Comparison of ENCODE assay signal across 13 cellular contexts in the genomic region with DNA sequence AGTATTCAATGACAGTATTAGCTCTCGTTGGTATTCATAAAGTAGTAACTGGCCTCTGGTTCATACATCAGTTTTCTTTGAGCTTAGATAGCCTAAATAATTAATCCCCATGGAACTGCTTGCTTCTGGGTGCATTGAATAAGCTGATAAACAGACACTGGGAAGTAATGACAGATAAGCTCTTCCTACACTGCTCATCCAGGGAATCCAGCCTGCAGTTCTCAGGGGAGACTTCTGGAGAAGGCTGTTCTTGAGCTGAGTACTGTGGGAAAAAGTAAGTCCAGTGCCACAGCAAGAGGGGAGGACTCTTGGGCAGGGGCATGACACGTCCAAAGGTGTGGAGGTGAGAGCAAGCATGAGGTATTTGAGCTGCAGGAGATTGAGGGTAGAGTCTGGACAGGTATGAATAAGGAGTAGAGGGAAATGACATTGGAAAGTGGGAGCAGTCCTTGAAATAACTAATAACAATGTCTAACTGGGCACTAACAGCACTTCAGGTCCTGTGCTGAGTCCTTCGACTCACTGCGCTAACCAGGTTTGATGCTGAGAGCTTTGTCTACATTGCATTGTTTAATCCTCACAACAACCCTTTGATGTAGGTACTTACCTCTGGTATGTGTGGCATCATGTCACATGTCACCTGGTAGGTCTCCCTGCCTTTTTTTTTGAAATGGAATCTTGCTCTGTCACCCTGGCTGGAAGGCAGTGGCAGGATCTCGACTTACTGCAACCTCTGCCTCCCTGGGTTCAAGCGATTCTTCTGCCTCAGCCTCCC. TPM values are rescaled to one million over a fixed set of nuclear protein-coding genes. Genes with fewer than 3 reads are reported as not detected.
DNase-seq lines count a peak whose midpoint lies in the region; ATAC-seq, FAIRE-seq and TF ChIP-seq lines count a peak whose summit lies in the region.
"Had no signal": no experiment of that assay in that cellular context is flagged by ENCODE, and none has a peak within 500 bp of the region (broad histone marks: within the 10 kb centered on the region; RNA-seq: fewer than 3 reads in every experiment).

No MANE protein-coding gene starts in this region.

- H3K4me1 ChIP-seq in kidney (ENCODE audit: control insufficient read depth in 1 of 2, insufficient read depth in 1 of 2, low read depth in 1 of 2, low read length in 2 of 2), result peaks cover 20 to 23% of the 10 kb centered on the region in 2 donors

- H3K36me3 ChIP-seq in kidney (ENCODE audit: control insufficient read depth in 1 of 2, insufficient read depth in 2 of 2, low read length in 2 of 2), result no peaks in the 10 kb centered on the region

- FAIRE-seq in kidney (lab: Jason Lieb, UNC), result no peak
- FAIRE-seq: TTC549 had no signal

- DNase-seq in activated naive CD4-positive, alpha-beta T cell treated with Interleukin-2 at 50 U/mL for 16 hours, result no peak
- peak; percentile 32 for DNase-seq in NCI-H82 treated with DMSO at 0.1 percent for 48 hours (lab: John Stamatoyannopoulos, UW; ENCODE audit: unreplicated experiment)
- no peak for DNase-seq in glutamatergic neuron
- no peak for DNase-seq in kidney
- DNase-seq: erythroblast, NCI-H1048, NCI-H446 treated with DMSO at 0.1 percent for 48 hours had no signal

- H3K36me3 Mint-ChIP-seq in activated naive CD4-positive, alpha-beta T cell treated with anti-CD3 and anti-CD28 coated beads, Interleukin-2, amount 50 U/mL, for 24 hours, result no peaks in the 10 kb centered on the region
- no peaks in the 10 kb centered on the region for H3K36me3 Mint-ChIP-seq in glutamatergic neuron (ENCODE audit: unreplicated experiment)
- peaks cover 10% of the 10 kb centered on the region for H3K36me3 Mint-ChIP-seq in stimulated activated memory B cell treated with anti-CD40 and anti-IgM and Interleukin-4, amounts not matched to agents 10 μg/mL and 1 μg/mL and 100 μg/mL, for 72 hours

- no peak overlapping the region for H3K27ac ChIP-seq in kidney (ENCODE audit: low read depth in 2 of 2, low read length in 2 of 2)

- H3K9me3 ChIP-seq in kidney (ENCODE audit: control insufficient read depth in 1 of 2, low read length in 2 of 2), result no peaks in the 10 kb centered on the region

- intact Hi-C loops in kidney (cut with DNase I), result no loop called here

- no peak overlapping the region for H3K4me3 Mint-ChIP-seq in activated naive CD4-positive, alpha-beta T cell treated with anti-CD3 and anti-CD28 coated beads, Interleukin-2, amount 50 U/mL, for 24 hours
- peak overlapping the region; percentile 75 for H3K4me3 Mint-ChIP-seq in glutamatergic neuron (ENCODE audit: unreplicated experiment)
- no peak overlapping the region for H3K4me3 Mint-ChIP-seq in stimulated activated memory B cell treated with anti-CD40 and anti-IgM and Interleukin-4, amounts not matched to agents 10 μg/mL and 1 μg/mL and 100 μg/mL, for 72 hours

- ATAC-seq in stimulated activated memory B cell treated with anti-CD40 and anti-IgM and Interleukin-4, amounts not matched to agents 10 μg/mL and 1 μg/mL and 100 μg/mL, for 72 hours, result no peak
- no peak for ATAC-seq in HG03457 (IDR thresholded peaks at IDR 0.05; ENCODE audit: unreplicated experiment)
- no peak for ATAC-seq in GM18520 (IDR thresholded peaks at IDR 0.05; ENCODE audit: unreplicated experiment)
- ATAC-seq: activated naive CD4-positive, alpha-beta T cell treated with anti-CD3 and anti-CD28 coated beads, Interleukin-2, amount 50 U/mL, for 72 hours had no signal

- H3K27ac Mint-ChIP-seq in activated naive CD4-positive, alpha-beta T cell treated with anti-CD3 and anti-CD28 coated beads, Interleukin-2, amount 50 U/mL, for 24 hours, result peak overlapping the region; percentile 8
- H3K27ac Mint-ChIP-seq in glutamatergic neuron (ENCODE audit: unreplicated experiment), result peak overlapping the region; percentile 91
- peak overlapping the region; percentile 11 for H3K27ac Mint-ChIP-seq in stimulated activated memory B cell treated with anti-CD40 and anti-IgM and Interleukin-4, amounts not matched to agents 10 μg/mL and 1 μg/mL and 100 μg/mL, for 72 hours
- H3K27ac Mint-ChIP-seq: activated naive CD4-positive, alpha-beta T cell treated with anti-CD3 and anti-CD28 coated beads, Interleukin-2, amount 50 U/mL, for 72 hours had no signal

- H3K9me3 Mint-ChIP-seq in activated naive CD4-positive, alpha-beta T cell treated with anti-CD3 and anti-CD28 coated beads, Interleukin-2, amount 50 U/mL, for 24 hours, result no peaks in the 10 kb centered on the region
- peaks cover 10% of the 10 kb centered on the region for H3K9me3 Mint-ChIP-seq in glutamatergic neuron (ENCODE audit: unreplicated experiment)
- no peaks in the 10 kb centered on the region for H3K9me3 Mint-ChIP-seq in stimulated activated memory B cell treated with anti-CD40 and anti-IgM and Interleukin-4, amounts not matched to agents 10 μg/mL and 1 μg/mL and 100 μg/mL, for 72 hours
- H3K9me3 Mint-ChIP-seq: activated naive CD4-positive, alpha-beta T cell treated with anti-CD3 and anti-CD28 coated beads, Interleukin-2, amount 50 U/mL, for 72 hours had no signal

- H3K27me3 Mint-ChIP-seq in activated naive CD4-positive, alpha-beta T cell treated with anti-CD3 and anti-CD28 coated beads, Interleukin-2, amount 50 U/mL, for 24 hours, result no peaks in the 10 kb centered on the region
- peaks cover 2% of the 10 kb centered on the region for H3K27me3 Mint-ChIP-seq in glutamatergic neuron (ENCODE audit: unreplicated experiment)
- H3K27me3 Mint-ChIP-seq in stimulated activated memory B cell treated with anti-CD40 and anti-IgM and Interleukin-4, amounts not matched to agents 10 μg/mL and 1 μg/mL and 100 μg/mL, for 72 hours, result no peaks in the 10 kb centered on the region

- TF ChIP-seq CTCF in glutamatergic neuron (IDR thresholded peaks at IDR 0.05; ENCODE audit: partially characterized antibody, unreplicated experiment) (no peak), kidney (IDR thresholded peaks at IDR 0.05; ENCODE audit: borderline replicate concordance, extremely low read depth, insufficient read depth) (no peak)

- peak overlapping the region in 1 of 2 donors; percentile 41 for H3K4me3 ChIP-seq in kidney (ENCODE audit: low read length in 2 of 2)

- H3K4me1 Mint-ChIP-seq in activated naive CD4-positive, alpha-beta T cell treated with anti-CD3 and anti-CD28 coated beads, Interleukin-2, amount 50 U/mL, for 24 hours, result peaks cover 77% of the 10 kb centered on the region
- H3K4me1 Mint-ChIP-seq in glutamatergic neuron (ENCODE audit: low read depth, unreplicated experiment), result peaks cover 35% of the 10 kb centered on the region
- peaks cover 64% of the 10 kb centered on the region for H3K4me1 Mint-ChIP-seq in stimulated activated memory B cell treated with anti-CD40 and anti-IgM and Interleukin-4, amounts not matched to agents 10 μg/mL and 1 μg/mL and 100 μg/mL, for 72 hours

- peak overlapping the region in 1 of 2 donors; percentile 52 for H3K9ac ChIP-seq in kidney (ENCODE audit: low read length in 2 of 2)

RNA-seq across cellular contexts. Expression of a gene that starts 7.2 kb away (rescaled TPM):
- total RNA-seq in glutamatergic neuron (ENCODE audit: unreplicated experiment) (34.4 TPM), kidney (37.7 TPM)
- polyA plus RNA-seq in kidney (ENCODE audit: insufficient read depth, low read depth, low replicate concordance), result 5.5 TPM

Comparison
In these comparisons a context has a peak if more than half of its experiments do, and no peak if none do; other contexts are left out.
1. H3K27ac Mint-ChIP-seq: peak in every context shown above with its lines; median percentile 91 in glutamatergic neuron; 11 in stimulated activated memory B cell treated with anti-CD40 and anti-IgM and Interleukin-4, amounts not matched to agents 10 μg/mL and 1 μg/mL and 100 μg/mL, for 72 hours; 8 in activated naive CD4-positive, alpha-beta T cell treated with anti-CD3 and anti-CD28 coated beads, Interleukin-2, amount 50 U/mL, for 24 hours.